ENCODE assay signal across 15 cellular contexts in genomic region chr2:219172231-219173154, GRCh38. TPM values are rescaled to one million over a fixed set of nuclear protein-coding genes. Genes with fewer than 3 reads are reported as not detected.
DNase-seq lines count a peak whose midpoint lies in the region; ATAC-seq and TF ChIP-seq lines count a peak whose summit lies in the region.
"Had no signal": no experiment of that assay in that cellular context is flagged by ENCODE, and none has a peak within 500 bp of the region (broad histone marks: within the 10 kb centered on the region; RNA-seq: fewer than 3 reads in every experiment).

No MANE protein-coding gene starts in this region.

- intact Hi-C loops in Caco-2 (cut with micrococcal nuclease; ENCODE audit: unreplicated experiment), result no loop called here

- no peak overlapping the region for H2AK5ac ChIP-seq in mesendoderm (ENCODE audit: low read length)

- no peak overlapping the region for H3K4ac ChIP-seq in mesendoderm (ENCODE audit: low read depth, low read length)

- H3K23ac ChIP-seq in mesendoderm (ENCODE audit: low read length), result no peak overlapping the region

- peaks cover 12% of the 10 kb centered on the region for H3K36me3 ChIP-seq in Caco-2 (ENCODE audit: control insufficient read depth, insufficient read depth, low read length)
- peaks cover 33% of the 10 kb centered on the region for H3K36me3 ChIP-seq in muscle layer of colon (ENCODE audit: insufficient read depth, low read length)
- peaks cover 0 to 38% (median 32%) of the 10 kb centered on the region in 5 donors for H3K36me3 ChIP-seq in subcutaneous abdominal adipose tissue (ENCODE audit: control insufficient read depth in 5 of 5, insufficient read depth in 5 of 5, low read length in 5 of 5)
- H3K36me3 ChIP-seq in mesendoderm (ENCODE audit: control insufficient read depth, insufficient read depth, low read length), result no peaks in the 10 kb centered on the region

- H3K27ac ChIP-seq in muscle layer of colon (ENCODE audit: low read depth, low read length) (peak overlapping the region; percentile 43), subcutaneous abdominal adipose tissue (ENCODE audit: low read depth, low read length) (peak overlapping the region; percentile 71), mesendoderm (ENCODE audit: low read depth, low read length) (no peak overlapping the region)

- H4K8ac ChIP-seq in mesendoderm (ENCODE audit: low read depth, low read length), result no peak overlapping the region

- no peak overlapping the region for H3K4me3 Mint-ChIP-seq in Caco-2 (ENCODE audit: unreplicated experiment)
- H3K4me3 Mint-ChIP-seq in activated T-helper 17 cell treated with anti-CD3 and anti-CD28 coated beads, Interleukin-2, amount 50 U/mL, for 72 hours, result no peak overlapping the region

- POLR2A ChIA-PET in Caco-2 (lab: Charles Lee), result no interaction called here

- peaks cover 24% of the 10 kb centered on the region for H3K36me3 Mint-ChIP-seq in Caco-2 (ENCODE audit: insufficient read depth, unreplicated experiment)
- H3K36me3 Mint-ChIP-seq in activated T-helper 17 cell treated with anti-CD3 and anti-CD28 coated beads, Interleukin-2, amount 50 U/mL, for 72 hours (ENCODE audit: low read depth), result peaks cover 61% of the 10 kb centered on the region

- H3K4me3 ChIP-seq in Caco-2 (ENCODE audit: low read depth, low read length) (no peak overlapping the region), muscle layer of colon (ENCODE audit: low read depth in 1 of 2, low read length in 2 of 2) (no peak overlapping the region), subcutaneous abdominal adipose tissue (ENCODE audit: low read depth in 1 of 5, low read length in 5 of 5) (no peak overlapping the region), mesendoderm (ENCODE audit: low read length) (no peak overlapping the region)

- WGBS in mesendoderm (ENCODE audit: extremely low coverage, insufficient coverage, low lambda C conversion rate), result no CpG with 5 or more reads among the region's 16 CpGs

- H3K79me1 ChIP-seq in mesendoderm (ENCODE audit: low read length), result peaks cover 3% of the 10 kb centered on the region

- H3K27ac Mint-ChIP-seq in Caco-2 (ENCODE audit: unreplicated experiment), result peak overlapping the region; percentile 64
- peak overlapping the region; percentile 63 for H3K27ac Mint-ChIP-seq in activated T-helper 17 cell treated with anti-CD3 and anti-CD28 coated beads, Interleukin-2, amount 50 U/mL, for 72 hours

- H2BK15ac ChIP-seq in mesendoderm (replicated peaks; ENCODE audit: low read depth), result no peak overlapping the region

- no peak overlapping the region for H3K18ac ChIP-seq in mesendoderm (ENCODE audit: low read length)

- H3K4me1 ChIP-seq in Caco-2 (peaks cover 21% of the 10 kb centered on the region), muscle layer of colon (ENCODE audit: insufficient read depth, low read length) (peaks cover 22% of the 10 kb centered on the region), subcutaneous abdominal adipose tissue (ENCODE audit: control insufficient read depth in 5 of 5, insufficient read depth in 5 of 5, low read length in 5 of 5) (peaks cover 4 to 39% (median 21%) of the 10 kb centered on the region in 5 donors), mesendoderm (ENCODE audit: control insufficient read depth, low read depth, low read length) (no peaks in the 10 kb centered on the region)

- no peak overlapping the region for H3K4me2 ChIP-seq in mesendoderm (ENCODE audit: low read length)

- DNase-seq in Caco-2, result no peak
- no peak for DNase-seq in globus pallidus (ENCODE audit: low spot score)
- no peak for DNase-seq in mesendoderm
- DNase-seq: anterior cingulate cortex; hypothalamus; midbrain; NCI-H2081 treated with DMSO at 0.1 percent for 48 hours; NCI-H526; nucleus accumbens; stimulated activated naive CD8-positive, alpha-beta T cell treated with anti-CD3 and anti-CD28 coated beads, Interleukin-15, Interleukin-2, amounts not matched to agents 100 U/mL and 50 U/mL, for 24 hours had no signal

- H3K4me1 Mint-ChIP-seq in Caco-2 (ENCODE audit: low read depth, unreplicated experiment), result peaks cover 28% of the 10 kb centered on the region
- H3K4me1 Mint-ChIP-seq in activated T-helper 17 cell treated with anti-CD3 and anti-CD28 coated beads, Interleukin-2, amount 50 U/mL, for 72 hours, result peaks cover 11% of the 10 kb centered on the region

- H3K9me3 ChIP-seq in Caco-2, result no peaks in the 10 kb centered on the region
- H3K9me3 ChIP-seq in muscle layer of colon (ENCODE audit: low read length), result no peaks in the 10 kb centered on the region
- no peaks in the 10 kb centered on the region for H3K9me3 ChIP-seq in subcutaneous abdominal adipose tissue (ENCODE audit: control insufficient read depth in 5 of 5, low read length in 5 of 5)

- no peak overlapping the region for H4K5ac ChIP-seq in mesendoderm (ENCODE audit: low read length)

- no peak overlapping the region for H2BK5ac ChIP-seq in mesendoderm (ENCODE audit: low read length)

- no peak overlapping the region for H3K56ac ChIP-seq in mesendoderm (ENCODE audit: low read length)

- no peaks in the 10 kb centered on the region for H3K79me2 ChIP-seq in mesendoderm (ENCODE audit: control insufficient read depth, insufficient read depth, low read length)

- H2BK120ac ChIP-seq in mesendoderm (ENCODE audit: low read depth, low read length), result no peak overlapping the region

- BruUV-seq in Caco-2 (replicated peaks; lab: Mats Ljungman, UMichigan), result no TSS peak

- no peaks in the 10 kb centered on the region for H3K9me3 Mint-ChIP-seq in Caco-2 (ENCODE audit: unreplicated experiment)
- H3K9me3 Mint-ChIP-seq in activated T-helper 17 cell treated with anti-CD3 and anti-CD28 coated beads, Interleukin-2, amount 50 U/mL, for 72 hours, result no peaks in the 10 kb centered on the region

- CTCF ChIA-PET in Caco-2 (lab: Charles Lee), result interaction anchor here (0.8 to 1.1 kb wide), 3 partner anchors 122 to 274 kb away, joined by 3 read pairs; no protein-coding TSS in a partner anchor

- no peak for ATAC-seq in activated T-helper 17 cell treated with anti-CD3 and anti-CD28 coated beads, Interleukin-2, amount 50 U/mL, for 72 hours (replicated peaks)
- ATAC-seq in GM18873 (IDR thresholded peaks at IDR 0.05; ENCODE audit: low FRiP score, unreplicated experiment), result no peak
- ATAC-seq: stimulated activated naive CD8-positive, alpha-beta T cell treated with anti-CD3 and anti-CD28 coated beads, Interleukin-15, Interleukin-2, amounts not matched to agents 100 U/mL and 50 U/mL, for 24 hours had no signal

- no peaks in the 10 kb centered on the region for H3K27me3 Mint-ChIP-seq in Caco-2 (ENCODE audit: insufficient read depth, unreplicated experiment)
- H3K27me3 Mint-ChIP-seq in activated T-helper 17 cell treated with anti-CD3 and anti-CD28 coated beads, Interleukin-2, amount 50 U/mL, for 72 hours, result no peaks in the 10 kb centered on the region

- no peak for TF ChIP-seq CTCF in Caco-2 (IDR thresholded peaks at IDR 0.05; ENCODE audit: insufficient read depth in 1 of 2, low read depth in 1 of 2, low read length in 1 of 2, severe bottlenecking in 1 of 2, unreplicated experiment in 1 of 2)

- H3K9ac ChIP-seq in muscle layer of colon (ENCODE audit: low read length), result no peak overlapping the region
- H3K9ac ChIP-seq in subcutaneous abdominal adipose tissue (ENCODE audit: low read length in 5 of 5), result no peak overlapping the region
- no peak overlapping the region for H3K9ac ChIP-seq in mesendoderm (ENCODE audit: low read length)

- H3K27me3 ChIP-seq in Caco-2 (replicated peaks; ENCODE audit: control insufficient read depth, insufficient read depth, low read length), result no peaks in the 10 kb centered on the region
- H3K27me3 ChIP-seq in muscle layer of colon (ENCODE audit: control insufficient read depth in 1 of 2, insufficient read depth in 2 of 2, low read length in 2 of 2), result no peaks in the 10 kb centered on the region
- no peaks in the 10 kb centered on the region for H3K27me3 ChIP-seq in subcutaneous abdominal adipose tissue (ENCODE audit: control insufficient read depth in 5 of 5, insufficient read depth in 4 of 5, low read length in 5 of 5)
- no peaks in the 10 kb centered on the region for H3K27me3 ChIP-seq in mesendoderm (ENCODE audit: insufficient read depth, low read length, poor library complexity)

RNA-seq across cellular contexts. Expression of gene SLC23A3, which starts 2.7 kb away (rescaled TPM):
- total RNA-seq in Caco-2 (2022), result 6.5 and 7.1 TPM in 2 replicates
- 1 to 10 TPM; 2.9 to 7.7 TPM for total RNA-seq in activated T-helper 17 cell treated with anti-CD3 and anti-CD28 coated beads, Interleukin-2, amount 50 U/mL, for 72 hours
- polyA plus RNA-seq in mesendoderm (2013, experiment 1 of 2), result 0.25 TPM
- 0.03 TPM for polyA plus RNA-seq in mesendoderm (2013, experiment 2 of 2)
- total RNA-seq: G401 had no signal

RNA-seq across cellular contexts. Expression of gene CNPPD1, which starts 4.2 kb away (rescaled TPM):
- total RNA-seq in Caco-2 (2022), result 59.3 and 62.9 TPM in 2 replicates
- total RNA-seq in activated T-helper 17 cell treated with anti-CD3 and anti-CD28 coated beads, Interleukin-2, amount 50 U/mL, for 72 hours, result 10 to 100 TPM; 60.4 to 67.0 TPM
- 20.4 TPM for polyA plus RNA-seq in mesendoderm (2013, experiment 1 of 2)
- polyA plus RNA-seq in mesendoderm (2013, experiment 2 of 2), result 20.2 TPM

RNA-seq across cellular contexts. Expression of gene RETREG2, which starts 5.6 kb away (rescaled TPM):
- total RNA-seq in Caco-2 (2022), result 59.5 and 62.0 TPM in 2 replicates
- total RNA-seq in activated T-helper 17 cell treated with anti-CD3 and anti-CD28 coated beads, Interleukin-2, amount 50 U/mL, for 72 hours, result 100 to 1,000 TPM; 104 to 148 TPM
- 25.3 TPM for polyA plus RNA-seq in mesendoderm (2013, experiment 1 of 2)
- 26.0 TPM for polyA plus RNA-seq in mesendoderm (2013, experiment 2 of 2)

RNA-seq across cellular contexts. Expression of gene NHEJ1, which starts 11.9 kb away (rescaled TPM):
- total RNA-seq in Caco-2 (2022), result 28.5 and 29.6 TPM in 2 replicates
- 10 to 100 TPM; 24.1 to 26.6 TPM for total RNA-seq in activated T-helper 17 cell treated with anti-CD3 and anti-CD28 coated beads, Interleukin-2, amount 50 U/mL, for 72 hours
- 17.6 TPM for polyA plus RNA-seq in mesendoderm (2013, experiment 1 of 2)
- 17.5 TPM for polyA plus RNA-seq in mesendoderm (2013, experiment 2 of 2)

RNA-seq across cellular contexts. Expression of gene ZFAND2B, which starts 34.1 kb away (rescaled TPM):
- total RNA-seq in Caco-2 (2022), result 37.3 and 41.8 TPM in 2 replicates
- total RNA-seq in activated T-helper 17 cell treated with anti-CD3 and anti-CD28 coated beads, Interleukin-2, amount 50 U/mL, for 72 hours, result 10 to 100 TPM; 27.9 to 29.8 TPM
- polyA plus RNA-seq in mesendoderm (2013, experiment 1 of 2), result 15.2 TPM
- polyA plus RNA-seq in mesendoderm (2013, experiment 2 of 2), result 16.0 TPM
